ENCODE assay signal across 33 cellular contexts in genomic region chr9:98826716-98827115, GRCh38. TPM values are rescaled to one million over a fixed set of nuclear protein-coding genes. Genes with fewer than 3 reads are reported as not detected.
DNase-seq lines count a peak whose midpoint lies in the region; ATAC-seq and TF ChIP-seq lines count a peak whose summit lies in the region.
"Had no signal": no experiment of that assay in that cellular context is flagged by ENCODE, and none has a peak within 500 bp of the region (broad histone marks: within the 10 kb centered on the region; RNA-seq: fewer than 3 reads in every experiment).

No MANE protein-coding gene starts in this region.

- no peaks in the 10 kb centered on the region for H3K79me2 ChIP-seq in osteoblast (ENCODE audit: insufficient read depth, low read length)

- no peaks in the 10 kb centered on the region for H3K36me3 ChIP-seq in osteoblast (ENCODE audit: insufficient read depth, low read length)
- H3K36me3 ChIP-seq: BE2C had no signal

- no peaks in the 10 kb centered on the region for H3K4me1 ChIP-seq in osteoblast (ENCODE audit: insufficient read depth, low read length)
- H3K4me1 ChIP-seq: A549, BE2C, Caco-2 had no signal

- H3K4me3 Mint-ChIP-seq in T-helper 17 cell (no peak overlapping the region), chondrocyte (ENCODE audit: unreplicated experiment) (no peak overlapping the region)
- H3K4me3 Mint-ChIP-seq: B cell; CD14-positive monocyte; CD4-positive, alpha-beta memory T cell; CD4-positive, alpha-beta T cell; CD4-positive, CD25-positive, alpha-beta regulatory T cell; CD8-positive, alpha-beta memory T cell; CD8-positive, alpha-beta T cell had no signal

- H3K9me3 ChIP-seq in T-helper 17 cell (ENCODE audit: control insufficient read depth, low read length, poor library complexity, severe bottlenecking) (no peaks in the 10 kb centered on the region), osteoblast (ENCODE audit: low read depth, low read length) (no peaks in the 10 kb centered on the region)
- H3K9me3 ChIP-seq: A549, BE2C, Caco-2 had no signal

- H3K27ac Mint-ChIP-seq in T-helper 17 cell (peak overlapping the region; percentile 49), chondrocyte (ENCODE audit: unreplicated experiment) (no peak overlapping the region)
- H3K27ac Mint-ChIP-seq in activated naive CD4-positive, alpha-beta T cell treated with anti-CD3 and anti-CD28 coated beads, Interleukin-2, amount 50 U/mL, for 72 hours, result no peak overlapping the region
- H3K27ac Mint-ChIP-seq: B cell; CD4-positive, alpha-beta T cell; CD4-positive, CD25-positive, alpha-beta regulatory T cell; CD8-positive, alpha-beta memory T cell; CD8-positive, alpha-beta T cell had no signal

- peaks cover 12% of the 10 kb centered on the region for H3K4me1 Mint-ChIP-seq in T-helper 17 cell
- H3K4me1 Mint-ChIP-seq in chondrocyte (ENCODE audit: low read depth), result no peaks in the 10 kb centered on the region
- H3K4me1 Mint-ChIP-seq: B cell; CD8-positive, alpha-beta memory T cell had no signal

- no peaks in the 10 kb centered on the region for H3K9me3 Mint-ChIP-seq in chondrocyte (ENCODE audit: low read depth)
- no peaks in the 10 kb centered on the region for H3K9me3 Mint-ChIP-seq in activated naive CD4-positive, alpha-beta T cell treated with anti-CD3 and anti-CD28 coated beads, Interleukin-2, amount 50 U/mL, for 72 hours
- H3K9me3 Mint-ChIP-seq: CD4-positive, alpha-beta memory T cell; CD4-positive, alpha-beta T cell; CD8-positive, alpha-beta memory T cell; CD8-positive, alpha-beta T cell had no signal

- H3K27me3 Mint-ChIP-seq in T-helper 17 cell, result no peaks in the 10 kb centered on the region
- peaks cover 17% of the 10 kb centered on the region for H3K27me3 Mint-ChIP-seq in chondrocyte (ENCODE audit: low read depth)
- H3K27me3 Mint-ChIP-seq: B cell; CD4-positive, alpha-beta memory T cell; CD4-positive, alpha-beta T cell; CD4-positive, CD25-positive, alpha-beta regulatory T cell had no signal

- H2AFZ ChIP-seq in osteoblast (ENCODE audit: low read length), result no peak overlapping the region

- no peak for ATAC-seq in T-helper 17 cell
- ATAC-seq in activated naive CD4-positive, alpha-beta T cell treated with anti-CD3 and anti-CD28 coated beads, Interleukin-2, amount 50 U/mL, for 72 hours, result no peak
- ATAC-seq in HG03520 (IDR thresholded peaks at IDR 0.05; ENCODE audit: unreplicated experiment), result no peak
- ATAC-seq: A549; CD8-positive, alpha-beta T cell had no signal

- H3K27me3 ChIP-seq in osteoblast (ENCODE audit: insufficient read depth, low read length), result no peaks in the 10 kb centered on the region
- H3K27me3 ChIP-seq: BE2C; BLaER1; BLaER1 treated with 17β-estradiol and CSF1 and Interleukin-3, amounts not matched to agents 10 nM and 100 nM had no signal

- no peak for TF ChIP-seq CTCF in chondrocyte (IDR thresholded peaks at IDR 0.05)
- no peak for TF ChIP-seq CTCF in osteoblast (IDR thresholded peaks at IDR 0.05; ENCODE audit: extremely low read depth, low read depth, low read length)

- DNase-seq in T-helper 17 cell (no peak), chondrocyte (ENCODE audit: low spot score) (peak; percentile 76), osteoblast (ENCODE audit: insufficient read length, low spot score, missing footprints) (peak; percentile 62), DMS 273 (lab: John Stamatoyannopoulos, UW; ENCODE audit: unreplicated experiment) (no peak)
- DNase-seq in activated naive CD4-positive, alpha-beta T cell treated with anti-CD3 and anti-CD28 coated beads, Interleukin-2, amount 50 U/mL, for 72 hours (ENCODE audit: low spot score in 2 of 2), result no peak
- DNase-seq: 8988T; ACHN; AML-193; BE2C; C1 segment of cervical spinal cord; Caco-2; Calu3; CD4-positive, alpha-beta memory T cell; CD4-positive, alpha-beta T cell; CD4-positive, CD25-positive, alpha-beta regulatory T cell; CD8-positive, alpha-beta memory T cell; CD8-positive, alpha-beta T cell; COR-L47; DMS 273 treated with DMSO at 0.1 percent for 48 hours; DMS153; DMS53; DMS79; DMS79 treated with DMSO at 0.1 percent for 48 hours; DND-41; EL had no signal

- no peak overlapping the region for H3K27ac ChIP-seq in osteoblast (ENCODE audit: low read depth, low read length)
- H3K27ac ChIP-seq: 22Rv1; A549; BLaER1; BLaER1 treated with 17β-estradiol and CSF1 and Interleukin-3, amounts not matched to agents 10 nM and 100 nM; C4-2B had no signal

- H3K36me3 Mint-ChIP-seq in T-helper 17 cell (ENCODE audit: low read depth) (peaks cover 6% of the 10 kb centered on the region), chondrocyte (ENCODE audit: low read depth) (peaks cover 1% of the 10 kb centered on the region)
- no peaks in the 10 kb centered on the region for H3K36me3 Mint-ChIP-seq in activated naive CD4-positive, alpha-beta T cell treated with anti-CD3 and anti-CD28 coated beads, Interleukin-2, amount 50 U/mL, for 72 hours
- H3K36me3 Mint-ChIP-seq: CD14-positive monocyte had no signal

- H3K4me2 ChIP-seq in osteoblast (ENCODE audit: insufficient read depth, low read length), result no peak overlapping the region
- H3K4me2 ChIP-seq: A549; BLaER1; BLaER1 treated with 17β-estradiol and CSF1 and Interleukin-3, amounts not matched to agents 10 nM and 100 nM had no signal

- H3K4me3 ChIP-seq in osteoblast (ENCODE audit: insufficient read depth, low read length), result no peak overlapping the region
- H3K4me3 ChIP-seq: A549; BLaER1; BLaER1 treated with 17β-estradiol and CSF1 and Interleukin-3, amounts not matched to agents 10 nM and 100 nM had no signal

- no peaks in the 10 kb centered on the region for H4K20me1 ChIP-seq in osteoblast (ENCODE audit: insufficient read depth, low read length)
- H4K20me1 ChIP-seq: BLaER1; BLaER1 treated with 17β-estradiol and CSF1 and Interleukin-3, amounts not matched to agents 10 nM and 100 nM had no signal

RNA-seq across cellular contexts. Expression of gene GALNT12, which starts 19.2 kb away (rescaled TPM):
- total RNA-seq in T-helper 17 cell, result 10 to 100 TPM; 10.2 to 11.3 TPM
- total RNA-seq in chondrocyte, result 0.34 to 0.55 TPM in 2 of 3 replicates, not detected in the other
- total RNA-seq in osteoblast, result 10.1 and 11.8 TPM in 2 replicates
- 10 to 100 TPM in 1 of 2 donors, 1 to 10 TPM in 1; 8.1 to 12.0 TPM for total RNA-seq in activated naive CD4-positive, alpha-beta T cell treated with anti-CD3 and anti-CD28 coated beads, Interleukin-2, amount 50 U/mL, for 72 hours

RNA-seq across cellular contexts. Expression of gene ANKS6, which starts 30.4 kb away (rescaled TPM):
- total RNA-seq in T-helper 17 cell (10 to 100 TPM in 1 of 2 donors, 1 to 10 TPM in 1; 9.6 to 10.0 TPM), chondrocyte (13.4 to 17.2 TPM (median 17.1 TPM) in 3 replicates), osteoblast (21.7 and 25.6 TPM in 2 replicates)
- 10 to 100 TPM in 1 of 2 donors, 1 to 10 TPM in 1; 9.8 to 18.6 TPM for total RNA-seq in activated naive CD4-positive, alpha-beta T cell treated with anti-CD3 and anti-CD28 coated beads, Interleukin-2, amount 50 U/mL, for 72 hours

Comparison
In these comparisons a context has a peak if more than half of its experiments do, and no peak if none do; other contexts are left out.
1. DNase-seq: peak in chondrocyte (single experiment) and osteoblast (single experiment); none in T-helper 17 cell (0 of 3), activated naive CD4-positive, alpha-beta T cell treated with anti-CD3 and anti-CD28 coated beads, Interleukin-2, amount 50 U/mL, for 72 hours (0 of 2) and DMS 273 (single experiment).